Comparison of ENCODE assay signal across 9 cellular contexts in genomic region chr13:60583911-60584753, GRCh38.
DNase-seq lines count a peak whose midpoint lies in the region; ATAC-seq and TF ChIP-seq lines count a peak whose summit lies in the region.
"Had no signal": no experiment of that assay in that cellular context is flagged by ENCODE, and none has a peak within 500 bp of the region (broad histone marks: within the 10 kb centered on the region; RNA-seq: fewer than 3 reads in every experiment).

No MANE protein-coding gene starts in this region.

- H3K27me3 ChIP-seq in endodermal cell (ENCODE audit: control insufficient read depth, insufficient read depth, low read length, poor library complexity, severe bottlenecking): no peaks in the 10 kb centered on the region
- no peaks in the 10 kb centered on the region for H3K27me3 ChIP-seq in gastrocnemius medialis

- DNase-seq in NAMALWA (ENCODE audit: low spot score): peak; percentile 19
- peak; percentile 77 for DNase-seq in endodermal cell
- peak in 1 of 2 donors; percentile 20 for DNase-seq in gastrocnemius medialis
- DNase-seq in SIG-M5 treated with dmso at 0.1 percent for 504 hours (lab: John Stamatoyannopoulos, UW; ENCODE audit: unreplicated experiment): no peak
- DNase-seq in mesenteric fat pad (ENCODE audit: low spot score): no peak
- DNase-seq in activated effector memory CD4-positive, alpha-beta T cell treated with anti-CD3 and anti-CD28 coated beads, Interleukin-2, amount 50 U/mL, for 16 hours: no peak
- DNase-seq in NCI-H345 treated with DMSO at 0.1 percent for 48 hours (lab: John Stamatoyannopoulos, UW; ENCODE audit: unreplicated experiment): no peak
- DNase-seq: NCI-H1105 had no signal

- H3K36me3 Mint-ChIP-seq in endodermal cell (ENCODE audit: low read depth): peaks cover 2% of the 10 kb centered on the region

- no peaks in the 10 kb centered on the region for H3K36me3 ChIP-seq in endodermal cell (ENCODE audit: control insufficient read depth, insufficient read depth, low read length)
- no peaks in the 10 kb centered on the region for H3K36me3 ChIP-seq in gastrocnemius medialis

- peak overlapping the region; percentile 40 for H3K4me3 Mint-ChIP-seq in endodermal cell

- H3K9me3 Mint-ChIP-seq in endodermal cell: peaks cover 23% of the 10 kb centered on the region

- TF ChIP-seq CTCF in endodermal cell (conservative IDR thresholded peaks at IDR 0.05) (no peak), gastrocnemius medialis (IDR thresholded peaks at IDR 0.05 in 4 of 5, conservative IDR thresholded peaks at IDR 0.05 in 1 of 5) (no peak)

- intact Hi-C loops in gastrocnemius medialis (cut with DNase I; ENCODE audit: low total_unique reads): no loop called here

- H3K9me3 ChIP-seq in endodermal cell (ENCODE audit: control insufficient read depth, low read length) (peaks cover 11% of the 10 kb centered on the region), gastrocnemius medialis (no peaks in the 10 kb centered on the region)

- no peaks in the 10 kb centered on the region for H3K4me1 ChIP-seq in endodermal cell (ENCODE audit: control insufficient read depth, insufficient read depth, low read length)
- H3K4me1 ChIP-seq in gastrocnemius medialis: no peaks in the 10 kb centered on the region

- no peak overlapping the region for H3K9ac ChIP-seq in endodermal cell (ENCODE audit: extremely low read depth, low read length, poor library complexity, severe bottlenecking)

- no peaks in the 10 kb centered on the region for H3K27me3 Mint-ChIP-seq in endodermal cell (ENCODE audit: insufficient read depth)

- H3K27ac Mint-ChIP-seq in endodermal cell: peak overlapping the region; percentile 89

- H3K4me3 ChIP-seq in endodermal cell (ENCODE audit: low read length) (no peak overlapping the region), gastrocnemius medialis (no peak overlapping the region)

- in situ Hi-C loops in gastrocnemius medialis (cut with MboI; ENCODE audit: low sequenced_read_pairs in 4 of 4): no loop called here

- 63 to 69% methylated on average over 10 to 15 of the region's 15 CpGs for WGBS in endodermal cell (ENCODE audit: insufficient coverage in 1 of 2, insufficient read length in 1 of 2), 2 experiments

- TF ChIP-seq POLR2A in gastrocnemius medialis (IDR thresholded peaks at IDR 0.05): no peak

- ATAC-seq in GM19463 (IDR thresholded peaks at IDR 0.05; ENCODE audit: unreplicated experiment) (peak; percentile 49), gastrocnemius medialis (no peak)

- H3K27ac ChIP-seq in endodermal cell (ENCODE audit: low read depth, low read length) (no peak overlapping the region), gastrocnemius medialis (peak overlapping the region in 3 of 4 donors; percentile 1 to 59 (median 35))

- H3K4me1 Mint-ChIP-seq in endodermal cell: peaks cover 17% of the 10 kb centered on the region

Comparison
In these comparisons a context has a peak if more than half of its experiments do, and no peak if none do; other contexts are left out.
1. DNase-seq: peak in NAMALWA (single experiment) and endodermal cell (single experiment); none in SIG-M5 treated with dmso at 0.1 percent for 504 hours (single experiment), mesenteric fat pad (single experiment), activated effector memory CD4-positive, alpha-beta T cell treated with anti-CD3 and anti-CD28 coated beads, Interleukin-2, amount 50 U/mL, for 16 hours (single experiment) and NCI-H345 treated with DMSO at 0.1 percent for 48 hours (single experiment).